In genomic region chr20:31664696-31665354, GRCh38 we compare ENCODE assay signal across 11 cellular contexts. TPM values are rescaled to one million over a fixed set of nuclear protein-coding genes. Genes with fewer than 3 reads are reported as not detected.
DNase-seq lines count a peak whose midpoint lies in the region; ATAC-seq and TF ChIP-seq lines count a peak whose summit lies in the region.
"Had no signal": no experiment of that assay in that cellular context is flagged by ENCODE, and none has a peak within 500 bp of the region (broad histone marks: within the 10 kb centered on the region; RNA-seq: fewer than 3 reads in every experiment).

No MANE protein-coding gene starts in this region.

- no peak overlapping the region for H3K4me3 ChIP-seq in psoas muscle

- CTCF ChIA-PET in RWPE1 (lab: Yijun Ruan, JAX) = interaction anchor here (0.9 to 11.0 kb wide), 6 partner anchors 12 to 63 kb away, joined by 3 to 163 read pairs (median 4); partner anchors contain the start of gene BCL2L1

- peak overlapping the region; percentile 71 for H3K27ac ChIP-seq in RWPE1
- peak overlapping the region; percentile 56 for H3K27ac ChIP-seq in psoas muscle

- no peak for TF ChIP-seq CTCF in RWPE1 (conservative IDR thresholded peaks at IDR 0.05; ENCODE audit: low read depth)
- no peak for TF ChIP-seq CTCF in psoas muscle (IDR thresholded peaks at IDR 0.05)

- no peaks in the 10 kb centered on the region for H3K9me3 ChIP-seq in psoas muscle

- H3K4me1 ChIP-seq in psoas muscle = peaks cover 40% of the 10 kb centered on the region

- ATAC-seq in esophagus mucosa (peak; percentile 9), psoas muscle (no peak), GM21381 (IDR thresholded peaks at IDR 0.05; ENCODE audit: unreplicated experiment) (no peak), GM21360 (IDR thresholded peaks at IDR 0.05; ENCODE audit: unreplicated experiment) (no peak), HG03442 (IDR thresholded peaks at IDR 0.05; ENCODE audit: unreplicated experiment) (no peak)

- 57 to 64% (median 60%) methylated on average over 2 of the region's 2 CpGs for WGBS in psoas muscle, 3 donors

- intact Hi-C loops in psoas muscle (cut with DNase I) = loop anchor here in 1 of 2 donors (10.0 kb wide), 1 partner anchor 160 kb away; no protein-coding TSS in a partner anchor

- POLR2A ChIA-PET in RWPE1 (lab: Yijun Ruan, JAX; ENCODE audit: low non-redundant PET) = interaction anchor here (0.5 to 1.2 kb wide), 4 partner anchors 56 to 117 kb away, joined by 3 to 4 read pairs (median 3); partner anchors contain the start of gene BCL2L1

- peaks cover 7 to 29% of the 10 kb centered on the region in 2 donors for H3K36me3 ChIP-seq in psoas muscle (ENCODE audit: insufficient read depth in 1 of 2, low read depth in 1 of 2)

- DNase-seq in COLO668 (lab: John Stamatoyannopoulos, UW; ENCODE audit: unreplicated experiment) (peak; percentile 41), RWPE1 (ENCODE audit: low spot score) (no peak), psoas muscle (no peak), iPS-NIHi7 (ENCODE audit: extremely low spot score) (no peak)
- DNase-seq: NCI-H82 had no signal

- no peaks in the 10 kb centered on the region for H3K27me3 ChIP-seq in psoas muscle (ENCODE audit: insufficient read depth in 3 of 3, low read length in 2 of 3)

RNA-seq across cellular contexts. Expression of gene COX4I2, which starts 27.1 kb away (rescaled TPM):
- 0.96 TPM for total RNA-seq in esophagus mucosa
- total RNA-seq in psoas muscle = 1 to 10 TPM; 3.5 to 8.1 (median 5.0) TPM
- polyA plus RNA-seq in psoas muscle = 10 to 100 TPM in 2 of 3 donors, 1 to 10 TPM in 1; 7.0 to 13.2 (median 11.9) TPM
- total RNA-seq: epithelial cell of proximal tubule, mononuclear cell had no signal

RNA-seq across cellular contexts. Expression of gene BCL2L1, which starts 57.8 kb away (rescaled TPM):
- total RNA-seq in esophagus mucosa (76.6 TPM), psoas muscle (10 to 100 TPM; 34.5 to 95.1 (median 76.3) TPM)
- polyA plus RNA-seq in psoas muscle = 100 to 1,000 TPM in 1 of 3 donors, 10 to 100 TPM in 2; 42.3 to 204 (median 48.2) TPM

RNA-seq across cellular contexts. Expression of gene ID1, which starts 59.7 kb away (rescaled TPM):
- total RNA-seq in esophagus mucosa (299 TPM), psoas muscle (100 to 1,000 TPM in 2 of 4 donors, 10 to 100 TPM in 2; 25.1 to 129 (median 102) TPM)
- polyA plus RNA-seq in psoas muscle = 100 to 1,000 TPM in 1 of 3 donors, 10 to 100 TPM in 2; 45.1 to 574 (median 45.2) TPM
